ENCODE assay signal across 37 cellular contexts in genomic region chr5:127645300-127645726, GRCh38. TPM values are rescaled to one million over a fixed set of nuclear protein-coding genes. Genes with fewer than 3 reads are reported as not detected.
"Had no signal": no experiment of that assay in that cellular context is flagged by ENCODE, and none has a peak within 500 bp of the region (broad histone marks: within the 10 kb centered on the region; RNA-seq: fewer than 3 reads in every experiment).

No MANE protein-coding gene starts in this region.

- H3K4me3 ChIP-seq: adrenal gland, ascending aorta, cardiac muscle cell, colonic mucosa, skin epidermis, thoracic aorta, uterus had no signal

- H3K27me3 ChIP-seq: adrenal gland, ascending aorta, cardiac muscle cell, colonic mucosa, neutrophil, uterus had no signal

- H3K9me3 ChIP-seq: adrenal gland, ascending aorta, colonic mucosa, neutrophil, thoracic aorta, uterus had no signal

- H3K36me3 ChIP-seq: adrenal gland, ascending aorta, cardiac muscle cell, colonic mucosa, neutrophil, thoracic aorta, uterus had no signal

- H3K4me1 ChIP-seq: adrenal gland, ascending aorta, uterus had no signal

- H3K27ac ChIP-seq: adrenal gland, ascending aorta, cardiac muscle cell, colonic mucosa, neutrophil, skin epidermis, thoracic aorta, uterus had no signal

- FAIRE-seq: endometrium, kidney had no signal

- ATAC-seq: sciatic nerve; stimulated activated effector memory CD8-positive, alpha-beta T cell treated with anti-CD3 and anti-CD28 coated beads, Interleukin-12 subunit alpha, Interleukin-12 subunit beta, amount 100 ng/mL, for 72 hours had no signal

- DNase-seq: activated CD4-positive, alpha-beta T cell treated with anti-CD3 and anti-CD28 coated beads for 4 hours; activated CD4-positive, alpha-beta T cell treated with anti-CD3 and anti-CD28 coated beads, Interleukin-2, amount 50 U/mL, for 4 hours; activated CD4-positive, CD25-positive, alpha-beta regulatory T cell; activated effector memory CD4-positive, alpha-beta T cell treated with Interleukin-2 at 50 U/mL for 16 hours; activated naive CD4-positive, alpha-beta T cell treated with Interleukin-2 at 50 U/mL for 16 hours; activated naive CD8-positive, alpha-beta T cell treated with anti-CD3 and anti-CD28 coated beads for 36 hours; activated T-cell treated with anti-CD3 and anti-CD28 coated beads for 4 hours; adrenal gland; cerebellar nuclear complex; colonic mucosa; effector CD8-positive, alpha-beta T cell; head of caudate nucleus; hippocampal formation; kidney; naive B cell; nephron progenitor cell; stimulated activated CD4-positive, alpha-beta T cell treated with anti-CD3 and anti-CD28 coated beads, Interleukin-4, amount 100 ng/mL, for 24 hours; trophoblast cell; uterus had no signal

RNA-seq across cellular contexts. Expression of gene CTXN3, which starts 3.6 kb away (rescaled TPM):
- total RNA-seq: activated naive CD8-positive, alpha-beta T cell treated with anti-CD3 and anti-CD28 coated beads for 36 hours; adrenal gland; ascending aorta; cardiac muscle cell; colonic mucosa; dermis microvascular lymphatic vessel endothelial cell; epithelial cell of proximal tubule; fibroblast of lung; fibroblast of villous mesenchyme; lower leg skin; mesothelial cell of epicardium; osteocyte; progenitor cell of endocrine pancreas; renal cortical epithelial cell; sciatic nerve; subcutaneous adipose tissue; thoracic aorta; uterus had no signal
- polyA plus RNA-seq: adrenal gland, cardiac muscle cell, fibroblast of lung had no signal

RNA-seq across cellular contexts. Expression of gene CCDC192, which starts 57.9 kb away (rescaled TPM):
- total RNA-seq: activated naive CD8-positive, alpha-beta T cell treated with anti-CD3 and anti-CD28 coated beads for 36 hours; ascending aorta; cardiac muscle cell; colonic mucosa; dermis microvascular lymphatic vessel endothelial cell; epithelial cell of proximal tubule; fibroblast of lung; fibroblast of villous mesenchyme; kidney; lower leg skin; osteocyte; progenitor cell of endocrine pancreas; renal cortical epithelial cell; thoracic aorta had no signal
- polyA plus RNA-seq: fibroblast of lung had no signal
